Comparison of ENCODE assay signal across 17 cellular contexts in the genomic region with DNA sequence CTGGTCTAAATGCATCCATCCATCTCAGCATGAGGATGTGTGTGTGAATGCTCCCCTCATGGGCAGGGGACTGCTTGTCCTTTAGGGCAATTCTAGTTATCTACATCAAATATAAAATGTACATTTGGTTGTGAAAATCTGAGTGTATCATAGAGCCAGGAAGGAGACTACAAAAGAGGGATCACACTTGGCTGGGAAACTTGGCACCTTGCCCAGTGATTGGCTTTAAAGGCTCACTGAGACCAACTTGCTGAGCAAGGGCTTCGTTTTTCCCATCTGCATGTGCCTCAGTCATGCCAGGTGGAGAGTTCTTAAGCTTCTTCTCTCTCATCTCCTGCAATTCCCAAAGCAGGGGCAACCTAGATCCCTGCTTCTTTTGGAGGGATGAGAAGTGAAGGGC. TPM values are rescaled to one million over a fixed set of nuclear protein-coding genes. Genes with fewer than 3 reads are reported as not detected.
DNase-seq lines count a peak whose midpoint lies in the region; ATAC-seq and TF ChIP-seq lines count a peak whose summit lies in the region.
"Had no signal": no experiment of that assay in that cellular context is flagged by ENCODE, and none has a peak within 500 bp of the region (broad histone marks: within the 10 kb centered on the region; RNA-seq: fewer than 3 reads in every experiment).

No MANE protein-coding gene starts in this region.

- H3K36me3 ChIP-seq in cardiac muscle cell = no peaks in the 10 kb centered on the region
- no peaks in the 10 kb centered on the region for H3K36me3 ChIP-seq in thyroid gland
- H3K36me3 ChIP-seq: right atrium auricular region had no signal

- no peak for ATAC-seq in left ventricle myocardium superior
- ATAC-seq: PC-3; stimulated activated naive B cell treated with anti-CD40 and anti-IgM and Interleukin-4, amounts not matched to agents 10 μg/mL and 1 μg/mL and 100 μg/mL, for 72 hours had no signal

- H3K9me3 ChIP-seq in cardiac muscle cell (ENCODE audit: low read depth) = no peaks in the 10 kb centered on the region
- no peaks in the 10 kb centered on the region for H3K9me3 ChIP-seq in thyroid gland
- H3K9me3 ChIP-seq: right atrium auricular region had no signal

- H3K4me1 ChIP-seq in cardiac muscle cell (ENCODE audit: low read depth) = peaks cover 27% of the 10 kb centered on the region
- peaks cover 0 to 16% of the 10 kb centered on the region in 2 donors for H3K4me1 ChIP-seq in thyroid gland
- H3K4me1 ChIP-seq: right atrium auricular region had no signal

- 6 to 57% methylated on average over 1 of the region's 1 CpG for WGBS in thyroid gland, 2 donors

- intact Hi-C loops in left ventricle myocardium superior (cut with micrococcal nuclease) = no loop called here
- intact Hi-C loops in thyroid gland (cut with DNase I) = no loop called here

- TF ChIP-seq CTCF in cardiac muscle cell (IDR thresholded peaks at IDR 0.05; ENCODE audit: low read depth, low read length) (no peak), thyroid gland (IDR thresholded peaks at IDR 0.05) (no peak), GM10248 (IDR thresholded peaks at IDR 0.05; ENCODE audit: control extremely low read depth, extremely low read depth, low read depth, missing control alignments) (no peak)

- DNase-seq in cardiac muscle cell (ENCODE audit: low read depth in 1 of 2, low spot score in 1 of 2) (peak; percentile 21 to 60), left ventricle myocardium superior (no peak), NCI-H82 treated with DMSO at 0.1 percent for 48 hours (lab: John Stamatoyannopoulos, UW; ENCODE audit: unreplicated experiment) (peak; percentile 75), glomerular visceral epithelial cell (ENCODE audit: extremely low spot score) (peak; percentile 29), thyroid gland (peak; percentile 67 to 80), GM10248 (ENCODE audit: extremely low spot score) (no peak)
- DNase-seq in activated naive CD4-positive, alpha-beta T cell (lab: John Stamatoyannopoulos, UW) = no peak
- no peak for DNase-seq in NK-92 treated with Interleukin-12 subunit alpha and Interleukin-12 subunit beta, amount 100 ng/mL, for 24 hours (lab: John Stamatoyannopoulos, UW)
- DNase-seq: activated CD4-positive, alpha-beta T cell treated with anti-CD3 and anti-CD28 coated beads for 4 hours; activated T-cell treated with anti-CD3 and anti-CD28 coated beads, Interleukin-2, amount 50 U/mL, for 24 hours; GDM1; NCI-H1092; PC-3; stimulated activated CD4-positive, alpha-beta T cell treated with anti-CD3 and anti-CD28 coated beads, Interleukin-4, amount 100 ng/mL, for 24 hours; stimulated activated naive B cell treated with anti-CD40 and anti-IgM and Interleukin-4, amounts not matched to agents 10 μg/mL and 1 μg/mL and 100 μg/mL, for 72 hours had no signal

- H3K27me3 ChIP-seq in cardiac muscle cell (no peaks in the 10 kb centered on the region), thyroid gland (no peaks in the 10 kb centered on the region)
- H3K27me3 ChIP-seq: dorsolateral prefrontal cortex, right atrium auricular region had no signal

- no peak for TF ChIP-seq POLR2A in thyroid gland (IDR thresholded peaks at IDR 0.05)

- H3K4me3 ChIP-seq in cardiac muscle cell = no peak overlapping the region
- no peak overlapping the region for H3K4me3 ChIP-seq in thyroid gland (replicated peaks in 1 of 3)
- H3K4me3 ChIP-seq: dorsolateral prefrontal cortex, right atrium auricular region had no signal

- CTCF ChIA-PET in GM10248 (lab: Yijun Ruan, JAX) = interaction anchor here (1.0 kb wide), 1 partner anchor 9 kb away, joined by 5 read pairs; no protein-coding TSS in a partner anchor

- POLR2A ChIA-PET in GM10248 (lab: Yijun Ruan, JAX) = no interaction called here

- H3K27ac ChIP-seq in cardiac muscle cell (no peak overlapping the region), thyroid gland (no peak overlapping the region)
- H3K27ac ChIP-seq: dorsolateral prefrontal cortex, right atrium auricular region had no signal

RNA-seq across cellular contexts. Expression of gene CAPN3, which starts 5.2 kb away (rescaled TPM):
- 37.9 and 88.3 TPM in 2 replicates for total RNA-seq in cardiac muscle cell
- polyA plus RNA-seq in cardiac muscle cell = 47.0 and 79.7 TPM in 2 replicates
- 3.8 TPM for total RNA-seq in left ventricle myocardium superior
- 1 to 10 TPM; 3.0 to 6.8 (median 4.0) TPM for total RNA-seq in thyroid gland

Comparison
In these comparisons a context has a peak if more than half of its experiments do, and no peak if none do; other contexts are left out.
1. DNase-seq: peak in cardiac muscle cell (2 of 2), NCI-H82 treated with DMSO at 0.1 percent for 48 hours (single experiment), glomerular visceral epithelial cell (single experiment) and thyroid gland (2 of 2); none in left ventricle myocardium superior (single experiment), GM10248 (single experiment), activated naive CD4-positive, alpha-beta T cell (0 of 4) and NK-92 treated with Interleukin-12 subunit alpha and Interleukin-12 subunit beta, amount 100 ng/mL, for 24 hours (single experiment).